ENCODE assay signal across 7 cellular contexts in the genomic region with DNA sequence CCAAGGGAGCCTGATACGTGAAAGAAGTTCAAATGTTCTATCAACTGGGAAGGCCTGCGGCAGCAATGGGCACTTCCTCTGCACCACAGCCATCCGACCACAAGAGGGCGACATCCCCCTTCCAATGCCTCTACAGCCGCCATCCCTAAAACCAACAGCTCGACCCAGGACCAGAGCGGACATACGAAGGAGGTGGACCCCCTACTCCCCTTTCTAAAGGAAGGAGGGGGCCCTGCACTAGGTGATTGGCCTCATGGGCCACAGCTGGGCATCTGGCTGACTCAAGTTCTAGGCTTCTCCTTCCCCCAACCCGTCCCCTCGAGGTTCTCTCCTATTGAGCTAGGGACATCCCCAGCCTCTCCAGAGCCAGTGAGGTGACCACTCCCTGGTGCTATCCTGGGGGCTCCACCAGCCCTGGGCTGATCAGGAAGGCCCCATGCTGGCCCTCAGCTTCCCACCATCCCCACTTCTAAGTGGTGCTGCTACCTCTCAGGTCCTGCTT.
DNase-seq lines count a peak whose midpoint lies in the region; ATAC-seq and TF ChIP-seq lines count a peak whose summit lies in the region.

No MANE protein-coding gene starts in this region.

- no peak overlapping the region for H2BK5ac ChIP-seq in mesenchymal stem cell (ENCODE audit: low read depth, low read length, poor library complexity, severe bottlenecking)

- no peak overlapping the region for H2BK15ac ChIP-seq in mesenchymal stem cell (ENCODE audit: low read depth, poor library complexity, severe bottlenecking)

- peak overlapping the region; percentile 72 for H2AFZ ChIP-seq in mesenchymal stem cell (ENCODE audit: low read depth, low read length)

- H3K9ac ChIP-seq in mesenchymal stem cell (ENCODE audit: low read length) = peak overlapping the region; percentile 47

- peaks cover 4% of the 10 kb centered on the region for H3K4me1 ChIP-seq in mesenchymal stem cell (ENCODE audit: control insufficient read depth, insufficient read depth, low read depth, low read length)

- 17% methylated on average over 10 of the region's 10 CpGs for WGBS in mesenchymal stem cell

- H2BK120ac ChIP-seq in mesenchymal stem cell (ENCODE audit: low read depth, low read length) = no peak overlapping the region

- DNase-seq in NCI-H526 treated with DMSO at 0.1 percent for 48 hours (lab: John Stamatoyannopoulos, UW) (peak; percentile 47), mesenchymal stem cell (peak; percentile 64)
- DNase-seq in activated CD4-positive, alpha-beta T cell treated with anti-CD3 and anti-CD28 coated beads, Interleukin-2, amount 50 U/mL, for 48 hours = peak; percentile 85 to 87
- peak; percentile 53 for DNase-seq in effector CD8-positive, alpha-beta T cell (lab: John Stamatoyannopoulos, UW)
- peak; percentile 70 for DNase-seq in stimulated activated CD8-positive, alpha-beta memory T cell treated with anti-CD3 and anti-CD28 coated beads, Interleukin-15, amount 100 ng/mL, for 24 hours (ENCODE audit: low read depth)

- peak; percentile 66 for ATAC-seq in HG03066 (IDR thresholded peaks at IDR 0.05; ENCODE audit: low read depth, unreplicated experiment)

- H3K18ac ChIP-seq in mesenchymal stem cell (ENCODE audit: low read depth in 1 of 2, low read length in 2 of 2) = no peak overlapping the region

- no peak overlapping the region for H2AK5ac ChIP-seq in mesenchymal stem cell (ENCODE audit: low read length, severe bottlenecking)

- peak; percentile 98 for TF ChIP-seq CTCF in GM12873 (IDR thresholded peaks at IDR 0.05; ENCODE audit: insufficient read depth, low read depth, low read length, missing control alignments)

- H3K4ac ChIP-seq in mesenchymal stem cell (ENCODE audit: low read depth in 1 of 2, low read length in 2 of 2) = peak overlapping the region in 1 of 2 experiments; percentile 3

- H3K23ac ChIP-seq in mesenchymal stem cell (ENCODE audit: low read length in 2 of 2) = no peak overlapping the region

- peaks cover 9 to 13% of the 10 kb centered on the region in 2 experiments for H3K36me3 ChIP-seq in mesenchymal stem cell (ENCODE audit: control insufficient read depth in 1 of 2, insufficient read depth in 2 of 2, low read depth in 1 of 2, low read length in 2 of 2)

- H3K9me3 ChIP-seq in mesenchymal stem cell (ENCODE audit: control insufficient read depth, low read length) = no peaks in the 10 kb centered on the region

- no peak overlapping the region for H3K27ac ChIP-seq in mesenchymal stem cell (ENCODE audit: low read length, poor library complexity, severe bottlenecking)

- no peak overlapping the region for H2BK12ac ChIP-seq in mesenchymal stem cell (ENCODE audit: low read length in 2 of 2)

- no peak overlapping the region for H3K4me3 ChIP-seq in mesenchymal stem cell (ENCODE audit: insufficient read depth in 1 of 2, low read depth in 1 of 2, low read length in 2 of 2)

- H3K4me2 ChIP-seq in mesenchymal stem cell (ENCODE audit: low read length, poor library complexity, severe bottlenecking) = no peak overlapping the region

- H4K91ac ChIP-seq in mesenchymal stem cell (ENCODE audit: low read length) = no peak overlapping the region

- H3K27me3 ChIP-seq in mesenchymal stem cell (ENCODE audit: control insufficient read depth in 1 of 2, insufficient read depth in 1 of 2, low read length in 2 of 2) = peaks cover 0 to 6% of the 10 kb centered on the region in 2 experiments

- H3K14ac ChIP-seq in mesenchymal stem cell (ENCODE audit: low read length in 2 of 2) = no peak overlapping the region

- H3K79me1 ChIP-seq in mesenchymal stem cell (replicated peaks; ENCODE audit: low read length, poor library complexity, severe bottlenecking) = no peaks in the 10 kb centered on the region

- no peak overlapping the region for H4K8ac ChIP-seq in mesenchymal stem cell (ENCODE audit: low read length)
